21 cellular contexts compared by ENCODE assay signal in genomic region chrX:20204354-20204753, GRCh38.
A peak's percentile ranks its signal among the peaks of the same experiment; 100 is the strongest.
DNase-seq lines count a peak whose midpoint lies in the region; ATAC-seq, FAIRE-seq and TF ChIP-seq lines count a peak whose summit lies in the region.
"Had no signal": no experiment of that assay in that cellular context is flagged by ENCODE, and none has a peak within 500 bp of the region (broad histone marks: within the 10 kb centered on the region; RNA-seq: fewer than 3 reads in every experiment).

No MANE protein-coding gene starts in this region.

- peaks cover 32 to 61% of the 10 kb centered on the region in 2 donors for H3K36me3 Mint-ChIP-seq in CD4-positive, alpha-beta memory T cell
- peaks cover 64% of the 10 kb centered on the region for H3K36me3 Mint-ChIP-seq in effector memory CD8-positive, alpha-beta T cell (ENCODE audit: insufficient read depth)

- H3K4me1 ChIP-seq in BLaER1, result peaks cover 20% of the 10 kb centered on the region
- peaks cover 29% of the 10 kb centered on the region for H3K4me1 ChIP-seq in CD4-positive, alpha-beta memory T cell (ENCODE audit: insufficient read depth, low read length)
- H3K4me1 ChIP-seq in PC-9 (replicated peaks; ENCODE audit: insufficient read depth), result no peaks in the 10 kb centered on the region
- H3K4me1 ChIP-seq in small intestine (ENCODE audit: control insufficient read depth in 2 of 2, insufficient read depth in 1 of 2, low read depth in 1 of 2, low read length in 1 of 2), result no peaks in the 10 kb centered on the region
- H3K4me1 ChIP-seq: Peyer's patch had no signal

- no peaks in the 10 kb centered on the region for H3F3A ChIP-seq in PC-9 (ENCODE audit: insufficient read depth, low read depth)

- H3K79me2 ChIP-seq in PC-9 (ENCODE audit: low read depth), result no peaks in the 10 kb centered on the region

- H3K9me2 ChIP-seq in PC-9 (ENCODE audit: insufficient read depth), result no peaks in the 10 kb centered on the region

- H3K9me3 Mint-ChIP-seq in CD4-positive, alpha-beta memory T cell, result no peaks in the 10 kb centered on the region
- no peaks in the 10 kb centered on the region for H3K9me3 Mint-ChIP-seq in effector memory CD8-positive, alpha-beta T cell

- H3K4me3 Mint-ChIP-seq in CD4-positive, alpha-beta memory T cell, result peak overlapping the region in 5 of 8 donors; percentile 3 to 50 (median 15)
- peak overlapping the region; percentile 29 to 45 for H3K4me3 Mint-ChIP-seq in effector memory CD8-positive, alpha-beta T cell

- TSS peak; percentile 23 for BruUV-seq in PC-9 (replicated peaks; lab: Mats Ljungman, UMichigan)

- H3K27ac ChIP-seq in BLaER1 (no peak overlapping the region), PC-9 (no peak overlapping the region), small intestine (ENCODE audit: low read depth in 1 of 2, low read length in 1 of 2) (no peak overlapping the region)
- H3K27ac ChIP-seq in CD4-positive, alpha-beta memory T cell (ENCODE audit: low read depth, low read length), result no peak overlapping the region
- H3K27ac ChIP-seq: GM23248, Peyer's patch, SK-N-MC had no signal

- peak in 1 of 5 donors; percentile 25 for DNase-seq in CD4-positive, alpha-beta memory T cell
- DNase-seq in PC-9 (no peak), NCI-H510A treated with DMSO at 0.1 percent for 48 hours (lab: John Stamatoyannopoulos, UW) (no peak), small intestine (no peak)
- no peak for DNase-seq in effector memory CD8-positive, alpha-beta T cell
- DNase-seq in stimulated activated naive CD8-positive, alpha-beta T cell treated with anti-CD3 and anti-CD28 coated beads, Interleukin-15, Interleukin-2, amounts not matched to agents 100 U/mL and 50 U/mL, for 24 hours, result no peak
- DNase-seq: DMS153, GM23248, H7, KG1, MG63, NCI-H1105 treated with DMSO at 0.1 percent for 48 hours, NCI-H2029, NCI-H446, NCI-H526, Peyer's patch, SHP77 treated with DMSO at 0.1 percent for 48 hours had no signal

- H3K27me3 ChIP-seq in BLaER1 (no peaks in the 10 kb centered on the region), PC-9 (ENCODE audit: insufficient read depth, low read depth) (no peaks in the 10 kb centered on the region), small intestine (ENCODE audit: control insufficient read depth in 2 of 2, insufficient read depth in 2 of 2, low read length in 2 of 2) (no peaks in the 10 kb centered on the region)
- H3K27me3 ChIP-seq in CD4-positive, alpha-beta memory T cell (ENCODE audit: insufficient read depth, low read length), result no peaks in the 10 kb centered on the region
- H3K27me3 ChIP-seq: MG63, Peyer's patch had no signal

- no peak overlapping the region for H2AFZ ChIP-seq in PC-9
- H2AFZ ChIP-seq: GM23248 had no signal

- 64 to 77% (median 74%) methylated on average over 6 of the region's 6 CpGs for WGBS in small intestine, 3 donors

- no peak for TF ChIP-seq CTCF in PC-9 (conservative IDR thresholded peaks at IDR 0.05)

- H3K36me3 ChIP-seq in BLaER1 (peaks cover 47% of the 10 kb centered on the region), PC-9 (ENCODE audit: low read depth) (no peaks in the 10 kb centered on the region), small intestine (ENCODE audit: control insufficient read depth in 2 of 2, insufficient read depth in 2 of 2, low read length in 2 of 2) (peaks cover 0 to 2% of the 10 kb centered on the region in 2 donors)
- H3K36me3 ChIP-seq in CD4-positive, alpha-beta memory T cell (ENCODE audit: insufficient read depth, low read length), result peaks cover 6% of the 10 kb centered on the region
- H3K36me3 ChIP-seq: MG63 had no signal

- intact Hi-C loops in CD4-positive, alpha-beta memory T cell (cut with micrococcal nuclease), result no loop called here
- intact Hi-C loops in PC-9 (cut with micrococcal nuclease; ENCODE audit: unreplicated experiment), result no loop called here

- CTCF ChIA-PET in CD4-positive, alpha-beta memory T cell (lab: Charles Lee; ENCODE audit: partially characterized antibody), result interaction anchor here (1.3 kb wide), 1 partner anchor 48 kb away, joined by 3 read pairs; no protein-coding TSS in a partner anchor
- CTCF ChIA-PET in PC-9 (lab: Charles Lee), result no interaction called here

- no peaks in the 10 kb centered on the region for H4K20me1 ChIP-seq in BLaER1
- H4K20me1 ChIP-seq in PC-9 (ENCODE audit: insufficient read depth), result no peaks in the 10 kb centered on the region

- POLR2A ChIA-PET in CD4-positive, alpha-beta memory T cell (lab: Charles Lee; ENCODE audit: partially characterized antibody), result interaction anchor here (1.1 to 1.5 kb wide), 2 partner anchors 48 kb away, joined by 3 to 4 read pairs; no protein-coding TSS in a partner anchor
- POLR2A ChIA-PET in PC-9 (lab: Charles Lee; ENCODE audit: unreplicated experiment), result interaction anchor here (0.9 kb wide), 1 partner anchor 31 kb away, joined by 4 read pairs; no protein-coding TSS in a partner anchor

- ATAC-seq in effector memory CD8-positive, alpha-beta T cell (replicated peaks), result peak; percentile 55
- ATAC-seq in GM21423 (IDR thresholded peaks at IDR 0.05; ENCODE audit: unreplicated experiment), result no peak
- no peak for ATAC-seq in stimulated activated naive CD8-positive, alpha-beta T cell treated with anti-CD3 and anti-CD28 coated beads, Interleukin-15, Interleukin-2, amounts not matched to agents 100 U/mL and 50 U/mL, for 24 hours

- no peak overlapping the region for H3K9ac ChIP-seq in BLaER1
- H3K9ac ChIP-seq: GM23248 had no signal

- H3K27me3 Mint-ChIP-seq in CD4-positive, alpha-beta memory T cell, result no peaks in the 10 kb centered on the region
- no peaks in the 10 kb centered on the region for H3K27me3 Mint-ChIP-seq in effector memory CD8-positive, alpha-beta T cell

- H3K9me3 ChIP-seq in BLaER1 (no peaks in the 10 kb centered on the region), PC-9 (ENCODE audit: insufficient read depth, low read depth) (no peaks in the 10 kb centered on the region), small intestine (ENCODE audit: control insufficient read depth, low read depth) (no peaks in the 10 kb centered on the region)
- H3K9me3 ChIP-seq in CD4-positive, alpha-beta memory T cell (ENCODE audit: control insufficient read depth in 1 of 2, low read length in 2 of 2), result no peaks in the 10 kb centered on the region
- H3K9me3 ChIP-seq: MG63, Peyer's patch had no signal

- FAIRE-seq in small intestine (lab: Jason Lieb, UNC), result no peak
- FAIRE-seq: HTR-8/SVneo had no signal

- peaks cover 30 to 58% (median 41%) of the 10 kb centered on the region in 4 donors for H3K4me1 Mint-ChIP-seq in CD4-positive, alpha-beta memory T cell
- peaks cover 18 to 36% of the 10 kb centered on the region in 2 donors for H3K4me1 Mint-ChIP-seq in effector memory CD8-positive, alpha-beta T cell (ENCODE audit: low read depth in 2 of 2)

- H3K4me2 ChIP-seq in BLaER1 (peak overlapping the region; percentile 54), PC-9 (no peak overlapping the region)

- H3K4me3 ChIP-seq in BLaER1, result no peak overlapping the region
- no peak overlapping the region for H3K4me3 ChIP-seq in CD4-positive, alpha-beta memory T cell (ENCODE audit: low read length in 2 of 2)
- no peak overlapping the region for H3K4me3 ChIP-seq in PC-9
- H3K4me3 ChIP-seq in small intestine (ENCODE audit: low read depth in 1 of 2, low read length in 2 of 2), result no peak overlapping the region
- H3K4me3 ChIP-seq: GM23248, MG63, Peyer's patch, SK-N-MC had no signal

- peak overlapping the region in 4 of 7 donors; percentile 20 to 58 (median 48) for H3K27ac Mint-ChIP-seq in CD4-positive, alpha-beta memory T cell
- H3K27ac Mint-ChIP-seq in effector memory CD8-positive, alpha-beta T cell, result peak overlapping the region in 1 of 2 donors; percentile 72
